ENCODE assay signal across 1 cellular context in the genomic region with DNA sequence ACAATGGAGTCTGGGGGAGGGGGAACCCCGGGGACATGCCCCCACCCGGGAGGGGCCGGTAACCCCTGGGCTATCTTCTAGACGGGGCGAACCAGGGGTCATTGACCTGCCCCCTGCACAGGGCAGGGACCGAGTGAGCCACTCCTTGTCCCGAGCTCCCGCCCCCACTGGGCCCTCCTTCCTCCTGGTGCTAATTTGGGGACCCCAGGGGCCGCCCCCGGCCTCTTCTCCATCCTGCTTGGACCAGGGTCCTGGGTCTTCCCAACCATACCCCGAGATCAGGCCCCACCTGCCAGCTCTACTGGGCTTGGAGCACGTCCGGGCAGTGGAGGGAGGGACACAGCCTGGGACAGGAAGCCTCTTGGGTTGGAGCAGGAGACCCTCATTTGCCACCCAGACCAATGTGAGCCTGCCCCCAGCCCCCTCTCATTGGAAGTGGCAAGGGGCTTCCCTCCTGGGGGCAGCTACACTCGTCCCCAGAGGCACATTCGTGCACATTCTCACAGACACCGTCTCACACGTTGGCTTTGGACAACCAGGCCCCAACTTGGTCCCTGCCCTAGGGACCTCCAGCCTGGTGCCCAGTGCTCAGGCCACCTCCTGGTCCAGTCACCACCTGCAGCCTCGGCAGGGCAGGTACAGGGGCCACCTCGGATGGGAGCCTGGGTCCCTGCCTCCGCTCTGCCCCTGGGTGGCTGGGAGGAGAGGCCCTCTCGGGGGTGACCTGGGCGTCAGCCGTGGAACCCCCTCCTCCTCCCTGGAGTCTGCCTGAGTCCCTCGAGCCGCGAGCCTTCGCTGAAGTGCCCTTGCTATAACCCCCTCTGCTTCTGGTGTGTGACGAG.
TF ChIP-seq lines count a peak whose summit lies in the region.

No MANE protein-coding gene starts in this region.

TF ChIP-seq in IMR-90, 13 proteins besides CTCF, POLR2A, EP300 and RAD21:
- TF ChIP-seq USF2 (IDR thresholded peaks at IDR 0.05; ENCODE audit: low read depth, low read length) (no peak), MAFK (IDR thresholded peaks at IDR 0.05; ENCODE audit: low read depth, low read length) (no peak), MAZ (IDR thresholded peaks at IDR 0.05; ENCODE audit: borderline replicate concordance, low read depth, low read length) (no peak), CHD1 (IDR thresholded peaks at IDR 0.05; ENCODE audit: low read depth, low read length) (no peak), BHLHE40 (IDR thresholded peaks at IDR 0.05; ENCODE audit: low read depth, low read length) (no peak), SMC3 (IDR thresholded peaks at IDR 0.05; ENCODE audit: low read depth, low read length) (no peak)
